Comparison of ENCODE assay signal across 8 cellular contexts in the genomic region with DNA sequence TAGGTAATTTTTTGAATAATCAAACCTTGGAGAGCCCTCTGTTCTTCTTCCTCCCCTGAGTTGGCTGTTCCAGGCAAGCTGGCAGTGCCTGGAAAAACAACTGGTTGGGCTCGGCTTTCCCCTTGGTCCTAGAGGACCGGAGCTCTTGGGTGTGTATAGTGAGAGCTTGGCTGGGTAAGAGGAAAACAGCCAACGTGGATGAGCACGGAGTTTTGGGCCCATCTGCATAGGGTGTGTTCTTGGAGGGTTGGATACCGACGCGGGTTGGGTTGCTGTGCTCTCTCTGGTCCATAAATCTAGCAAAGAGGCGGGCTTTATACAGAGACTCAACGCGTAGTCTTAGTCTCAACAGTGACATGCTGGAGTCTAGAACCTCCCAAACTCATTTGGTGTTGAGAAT. TPM values are rescaled to one million over a fixed set of nuclear protein-coding genes. Genes with fewer than 3 reads are reported as not detected.
DNase-seq lines count a peak whose midpoint lies in the region; ATAC-seq and TF ChIP-seq lines count a peak whose summit lies in the region.

No MANE protein-coding gene starts in this region.

- H3K27ac Mint-ChIP-seq in endodermal cell: no peak overlapping the region
- H3K27ac Mint-ChIP-seq in activated CD4-positive, alpha-beta T cell treated with anti-CD3 and anti-CD28 coated beads for 36 hours: no peak overlapping the region

- H3K4me3 ChIP-seq in endodermal cell (ENCODE audit: low read length) (no peak overlapping the region), mucosa of rectum (ENCODE audit: low read length in 2 of 2) (no peak overlapping the region)

- H3K4me1 ChIP-seq in endodermal cell (ENCODE audit: control insufficient read depth, insufficient read depth, low read length) (peaks cover 9% of the 10 kb centered on the region), mucosa of rectum (ENCODE audit: control insufficient read depth in 2 of 2, insufficient read depth in 2 of 2, low read length in 2 of 2) (peaks cover 22 to 26% of the 10 kb centered on the region in 2 donors)

- H3K9me3 Mint-ChIP-seq in endodermal cell: no peaks in the 10 kb centered on the region
- no peaks in the 10 kb centered on the region for H3K9me3 Mint-ChIP-seq in activated CD4-positive, alpha-beta T cell treated with anti-CD3 and anti-CD28 coated beads for 36 hours (ENCODE audit: low read depth)

- no peaks in the 10 kb centered on the region for H3K27me3 Mint-ChIP-seq in endodermal cell (ENCODE audit: insufficient read depth)
- peaks cover 2% of the 10 kb centered on the region for H3K27me3 Mint-ChIP-seq in activated CD4-positive, alpha-beta T cell treated with anti-CD3 and anti-CD28 coated beads for 36 hours

- H3K4me1 Mint-ChIP-seq in endodermal cell: peaks cover 37% of the 10 kb centered on the region
- no peaks in the 10 kb centered on the region for H3K4me1 Mint-ChIP-seq in activated CD4-positive, alpha-beta T cell treated with anti-CD3 and anti-CD28 coated beads for 36 hours

- no peaks in the 10 kb centered on the region for H3K27me3 ChIP-seq in endodermal cell (ENCODE audit: control insufficient read depth, insufficient read depth, low read length, poor library complexity, severe bottlenecking)
- no peaks in the 10 kb centered on the region for H3K27me3 ChIP-seq in mucosa of rectum (ENCODE audit: control insufficient read depth in 2 of 2, insufficient read depth in 2 of 2, low read length in 2 of 2)

- peak; percentile 82 for DNase-seq in AG20443 (ENCODE audit: low spot score)
- DNase-seq in NCI-H2107 (lab: John Stamatoyannopoulos, UW): peak; percentile 14
- DNase-seq in endodermal cell: peak; percentile 86
- no peak for DNase-seq in NAMALWA (ENCODE audit: low spot score)
- DNase-seq in HuH-7.5 (ENCODE audit: low spot score): no peak
- no peak for DNase-seq in cortex of kidney (lab: John Stamatoyannopoulos, UW)
- no peak for DNase-seq in activated CD4-positive, alpha-beta T cell treated with anti-CD3 and anti-CD28 coated beads for 36 hours

- no peak for TF ChIP-seq CTCF in endodermal cell (conservative IDR thresholded peaks at IDR 0.05)

- no peaks in the 10 kb centered on the region for H3K36me3 Mint-ChIP-seq in endodermal cell (ENCODE audit: low read depth)
- H3K36me3 Mint-ChIP-seq in activated CD4-positive, alpha-beta T cell treated with anti-CD3 and anti-CD28 coated beads for 36 hours (ENCODE audit: low read depth): no peaks in the 10 kb centered on the region

- H3K9me3 ChIP-seq in endodermal cell (ENCODE audit: control insufficient read depth, low read length) (no peaks in the 10 kb centered on the region), mucosa of rectum (ENCODE audit: control insufficient read depth in 2 of 2, low read length in 2 of 2) (no peaks in the 10 kb centered on the region)

- H3K4me3 Mint-ChIP-seq in endodermal cell: no peak overlapping the region
- no peak overlapping the region for H3K4me3 Mint-ChIP-seq in activated CD4-positive, alpha-beta T cell treated with anti-CD3 and anti-CD28 coated beads for 36 hours

- CTCF ChIA-PET in activated CD4-positive, alpha-beta T cell treated with anti-CD3 and anti-CD28 coated beads for 36 hours (lab: Charles Lee): no interaction called here

- 20 to 56% methylated on average over 3 to 10 of the region's 10 CpGs for WGBS in endodermal cell (ENCODE audit: insufficient coverage in 1 of 2, insufficient read length in 1 of 2), 2 experiments

- no peak for ATAC-seq in activated CD4-positive, alpha-beta T cell treated with anti-CD3 and anti-CD28 coated beads for 36 hours

- H3K27ac ChIP-seq in endodermal cell (ENCODE audit: low read depth, low read length): no peak overlapping the region
- peak overlapping the region; percentile 59 to 79 for H3K27ac ChIP-seq in mucosa of rectum (ENCODE audit: low read depth in 2 of 2, low read length in 2 of 2)

- no peaks in the 10 kb centered on the region for H3K36me3 ChIP-seq in endodermal cell (ENCODE audit: control insufficient read depth, insufficient read depth, low read length)
- H3K36me3 ChIP-seq in mucosa of rectum (ENCODE audit: control insufficient read depth in 2 of 2, insufficient read depth in 2 of 2, low read length in 2 of 2): no peaks in the 10 kb centered on the region

- H3K9ac ChIP-seq in endodermal cell (ENCODE audit: extremely low read depth, low read length, poor library complexity, severe bottlenecking) (no peak overlapping the region), mucosa of rectum (ENCODE audit: low read depth in 1 of 2, low read length in 2 of 2) (no peak overlapping the region)

- intact Hi-C loops in activated CD4-positive, alpha-beta T cell treated with anti-CD3 and anti-CD28 coated beads for 36 hours (cut with DNase I, micrococcal nuclease): no loop called here

- POLR2A ChIA-PET in activated CD4-positive, alpha-beta T cell treated with anti-CD3 and anti-CD28 coated beads for 36 hours (lab: Charles Lee): no interaction called here

RNA-seq across cellular contexts. Expression of a gene that starts 23.2 kb away (rescaled TPM):
- total RNA-seq in endodermal cell: under 1 TPM; 0.51 to 0.73 TPM
- polyA plus RNA-seq in endodermal cell (2013, experiment 1 of 2): 0.18 TPM
- polyA plus RNA-seq in endodermal cell (2013, experiment 2 of 2): 0.33 TPM
- under 1 TPM in 1 of 2 experiments, not detected in 1; 0.04 TPM for total RNA-seq in activated CD4-positive, alpha-beta T cell treated with anti-CD3 and anti-CD28 coated beads for 36 hours

RNA-seq across cellular contexts. Expression of a gene that starts 46.9 kb away (rescaled TPM):
- 1 to 10 TPM; 4.3 to 8.9 TPM for total RNA-seq in endodermal cell
- polyA plus RNA-seq in endodermal cell (2013, experiment 1 of 2): 0.89 TPM
- polyA plus RNA-seq in endodermal cell (2013, experiment 2 of 2): 0.99 TPM
- total RNA-seq in activated CD4-positive, alpha-beta T cell treated with anti-CD3 and anti-CD28 coated beads for 36 hours: 1 to 10 TPM; 4.6 to 5.9 TPM

Comparison
In these comparisons a context has a peak if more than half of its experiments do, and no peak if none do; other contexts are left out.
1. DNase-seq: peak in AG20443 (single experiment), NCI-H2107 (single experiment) and endodermal cell (single experiment); none in NAMALWA (single experiment), HuH-7.5 (single experiment), cortex of kidney (single experiment) and activated CD4-positive, alpha-beta T cell treated with anti-CD3 and anti-CD28 coated beads for 36 hours (single experiment).